ENCODE assay signal across 28 cellular contexts in the genomic region with DNA sequence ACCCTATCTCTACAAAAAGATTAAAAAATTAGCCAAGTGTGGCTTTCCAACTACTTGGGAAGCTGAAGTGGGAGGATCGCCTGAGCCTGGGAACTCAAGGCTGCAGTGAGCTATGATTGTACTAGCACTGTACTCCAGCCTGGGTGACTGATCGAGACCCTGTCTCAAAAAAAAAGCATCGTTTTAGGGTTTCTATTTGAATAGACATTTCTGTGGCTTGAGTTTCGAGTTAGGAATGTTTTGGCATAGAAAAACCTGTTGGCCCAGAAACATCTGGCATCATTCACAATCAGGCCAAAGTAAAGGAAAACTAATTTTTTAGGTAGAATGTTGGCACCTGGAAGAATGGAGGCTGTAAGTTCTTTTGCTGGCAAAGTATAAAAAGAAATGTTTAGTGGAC.
A peak's percentile ranks its signal among the peaks of the same experiment; 100 is the strongest.
DNase-seq lines count a peak whose midpoint lies in the region; ATAC-seq, FAIRE-seq and TF ChIP-seq lines count a peak whose summit lies in the region.
"Had no signal": no experiment of that assay in that cellular context is flagged by ENCODE, and none has a peak within 500 bp of the region (broad histone marks: within the 10 kb centered on the region; RNA-seq: fewer than 3 reads in every experiment).

No MANE protein-coding gene starts in this region.

- no peak overlapping the region for H3K27ac ChIP-seq in SK-N-SH (ENCODE audit: low read depth in 2 of 2, low read length in 1 of 2)
- no peak overlapping the region for H3K27ac ChIP-seq in fibroblast of lung (ENCODE audit: insufficient read depth, low read length)
- H3K27ac ChIP-seq in subcutaneous abdominal adipose tissue (ENCODE audit: low read depth, low read length) = peak overlapping the region; percentile 32
- no peak overlapping the region for H3K27ac ChIP-seq in naive thymus-derived CD4-positive, alpha-beta T cell (ENCODE audit: low read depth, low read length)
- H3K27ac ChIP-seq: ascending aorta, KMS-11, testis had no signal

- no peaks in the 10 kb centered on the region for H3K36me3 Mint-ChIP-seq in activated naive CD4-positive, alpha-beta T cell treated with anti-CD3 and anti-CD28 coated beads for 36 hours (ENCODE audit: low read depth)
- H3K36me3 Mint-ChIP-seq in naive thymus-derived CD4-positive, alpha-beta T cell = peaks cover 0 to 3% (median 0%) of the 10 kb centered on the region in 5 donors
- H3K36me3 Mint-ChIP-seq: activated naive CD4-positive, alpha-beta T cell treated with anti-CD3 and anti-CD28 coated beads, Interleukin-2, amount 50 U/mL, for 24 hours; CD8-positive, alpha-beta memory T cell; natural killer cell; WTC11 had no signal

- no peak for ATAC-seq in naive thymus-derived CD4-positive, alpha-beta T cell
- ATAC-seq: natural killer cell; Right ventricle myocardium inferior; stimulated activated naive B cell treated with anti-CD40 and anti-IgM and Interleukin-4, amounts not matched to agents 10 μg/mL and 1 μg/mL and 100 μg/mL, for 72 hours; WTC11 had no signal

- H3K4me2 ChIP-seq in SK-N-SH (no peak overlapping the region), fibroblast of lung (ENCODE audit: extremely low read depth, insufficient read depth, low read length) (no peak overlapping the region)
- H3K4me2 ChIP-seq: KMS-11 had no signal

- CTCF ChIA-PET in SK-N-SH (lab: Yijun Ruan, JAX) = no interaction called here
- CTCF ChIA-PET in activated naive CD4-positive, alpha-beta T cell treated with anti-CD3 and anti-CD28 coated beads for 36 hours (lab: Charles Lee) = no interaction called here
- CTCF ChIA-PET in naive thymus-derived CD4-positive, alpha-beta T cell (lab: Charles Lee) = no interaction called here

- H3K4me3 ChIP-seq in SK-N-SH (ENCODE audit: low read depth in 2 of 2, low read length in 1 of 2) (no peak overlapping the region), fibroblast of lung (replicated peaks in 1 of 4; ENCODE audit: control extremely low read depth in 1 of 4, insufficient read depth in 1 of 4, low read depth in 3 of 4, low read length in 4 of 4) (no peak overlapping the region), subcutaneous abdominal adipose tissue (ENCODE audit: low read depth in 1 of 5, low read length in 5 of 5) (no peak overlapping the region)
- no peak overlapping the region for H3K4me3 ChIP-seq in naive thymus-derived CD4-positive, alpha-beta T cell (ENCODE audit: low read length)
- H3K4me3 ChIP-seq: ascending aorta, testis had no signal

- POLR2A ChIA-PET in SK-N-SH (lab: Yijun Ruan, JAX) = no interaction called here
- POLR2A ChIA-PET in naive thymus-derived CD4-positive, alpha-beta T cell (lab: Charles Lee) = no interaction called here

- no peaks in the 10 kb centered on the region for H3K36me3 ChIP-seq in SK-N-SH (replicated peaks in 1 of 2; ENCODE audit: control insufficient read depth in 1 of 2, insufficient read depth in 2 of 2, low read length in 1 of 2)
- no peaks in the 10 kb centered on the region for H3K36me3 ChIP-seq in fibroblast of lung (ENCODE audit: control insufficient read depth, insufficient read depth, low read length)
- H3K36me3 ChIP-seq in subcutaneous abdominal adipose tissue (ENCODE audit: control insufficient read depth in 5 of 5, insufficient read depth in 5 of 5, low read length in 5 of 5) = no peaks in the 10 kb centered on the region
- H3K36me3 ChIP-seq in naive thymus-derived CD4-positive, alpha-beta T cell (ENCODE audit: control insufficient read depth in 2 of 3, insufficient read depth in 3 of 3, low read length in 3 of 3) = no peaks in the 10 kb centered on the region
- H3K36me3 ChIP-seq: ascending aorta had no signal

- H3K27me3 ChIP-seq in SK-N-SH (ENCODE audit: insufficient read depth) (no peaks in the 10 kb centered on the region), fibroblast of lung (ENCODE audit: control insufficient read depth, insufficient read depth, low read length) (no peaks in the 10 kb centered on the region), subcutaneous abdominal adipose tissue (ENCODE audit: control insufficient read depth in 5 of 5, insufficient read depth in 4 of 5, low read length in 5 of 5) (no peaks in the 10 kb centered on the region)
- no peaks in the 10 kb centered on the region for H3K27me3 ChIP-seq in naive thymus-derived CD4-positive, alpha-beta T cell (ENCODE audit: control insufficient read depth in 2 of 2, insufficient read depth in 2 of 2, low read length in 2 of 2)
- H3K27me3 ChIP-seq: ascending aorta, testis had no signal

- H3K79me2 ChIP-seq in SK-N-SH (ENCODE audit: insufficient read depth) = peaks cover 21% of the 10 kb centered on the region; the same call in 1 of the 2 replicates
- no peaks in the 10 kb centered on the region for H3K79me2 ChIP-seq in fibroblast of lung (ENCODE audit: control insufficient read depth, insufficient read depth, low read length)

- H3K4me3 Mint-ChIP-seq in activated naive CD4-positive, alpha-beta T cell treated with anti-CD3 and anti-CD28 coated beads for 36 hours = no peak overlapping the region
- no peak overlapping the region for H3K4me3 Mint-ChIP-seq in naive thymus-derived CD4-positive, alpha-beta T cell
- H3K4me3 Mint-ChIP-seq: activated naive CD4-positive, alpha-beta T cell treated with anti-CD3 and anti-CD28 coated beads, Interleukin-2, amount 50 U/mL, for 24 hours; CD8-positive, alpha-beta memory T cell; natural killer cell; stimulated activated naive B cell treated with anti-CD40 and anti-IgM and Interleukin-4, amounts not matched to agents 10 μg/mL and 1 μg/mL and 100 μg/mL, for 72 hours; WTC11 had no signal

- no peaks in the 10 kb centered on the region for H3K4me1 Mint-ChIP-seq in activated naive CD4-positive, alpha-beta T cell treated with anti-CD3 and anti-CD28 coated beads for 36 hours (ENCODE audit: low read depth)
- H3K4me1 Mint-ChIP-seq in naive thymus-derived CD4-positive, alpha-beta T cell = no peaks in the 10 kb centered on the region
- H3K4me1 Mint-ChIP-seq: activated naive CD4-positive, alpha-beta T cell treated with anti-CD3 and anti-CD28 coated beads, Interleukin-2, amount 50 U/mL, for 24 hours; CD8-positive, alpha-beta memory T cell had no signal

- no peak for DNase-seq in GM18507 (ENCODE audit: extremely low spot score, insufficient read length, low read depth)
- no peak for DNase-seq in SK-N-SH
- DNase-seq in fibroblast of lung (ENCODE audit: low read depth in 2 of 2) = peak; percentile 19 to 84
- DNase-seq in activated naive CD4-positive, alpha-beta T cell treated with anti-CD3 and anti-CD28 coated beads for 36 hours = no peak
- DNase-seq in activated CD4-positive, alpha-beta T cell treated with anti-CD3 and anti-CD28 coated beads, Interleukin-2, amount 50 U/mL, for 4 hours = no peak
- no peak for DNase-seq in naive thymus-derived CD4-positive, alpha-beta T cell
- DNase-seq: activated CD4-positive, alpha-beta T cell treated with anti-CD3 and anti-CD28 coated beads, Interleukin-2, amount 50 U/mL, for 48 hours; activated CD8-positive, alpha-beta memory T cell treated with anti-CD3 and anti-CD28 coated beads, Interleukin-2, amount 50 U/mL, for 4 hours; CD8-positive, alpha-beta memory T cell; DMS153; effector CD8-positive, alpha-beta T cell; H7; hippocampal formation; midbrain; natural killer cell; NCI-H1694; stimulated activated CD4-positive, alpha-beta T cell treated with anti-CD3 and anti-CD28 coated beads, Interleukin-4, amount 100 ng/mL, for 24 hours; stimulated activated naive B cell treated with anti-CD40 and anti-IgM and Interleukin-4, amounts not matched to agents 10 μg/mL and 1 μg/mL and 100 μg/mL, for 72 hours; T1000; testis had no signal

- no peaks in the 10 kb centered on the region for H3K27me3 Mint-ChIP-seq in activated naive CD4-positive, alpha-beta T cell treated with anti-CD3 and anti-CD28 coated beads for 36 hours (ENCODE audit: low read depth)
- H3K27me3 Mint-ChIP-seq in naive thymus-derived CD4-positive, alpha-beta T cell = no peaks in the 10 kb centered on the region
- H3K27me3 Mint-ChIP-seq: activated naive CD4-positive, alpha-beta T cell treated with anti-CD3 and anti-CD28 coated beads, Interleukin-2, amount 50 U/mL, for 24 hours; CD8-positive, alpha-beta memory T cell; stimulated activated naive B cell treated with anti-CD40 and anti-IgM and Interleukin-4, amounts not matched to agents 10 μg/mL and 1 μg/mL and 100 μg/mL, for 72 hours had no signal

- intact Hi-C loops in activated naive CD4-positive, alpha-beta T cell treated with anti-CD3 and anti-CD28 coated beads for 36 hours (cut with micrococcal nuclease) = no loop called here
- intact Hi-C loops in naive thymus-derived CD4-positive, alpha-beta T cell (cut with micrococcal nuclease) = no loop called here

- H3K27ac Mint-ChIP-seq in activated naive CD4-positive, alpha-beta T cell treated with anti-CD3 and anti-CD28 coated beads for 36 hours = no peak overlapping the region
- no peak overlapping the region for H3K27ac Mint-ChIP-seq in naive thymus-derived CD4-positive, alpha-beta T cell
- H3K27ac Mint-ChIP-seq: activated naive CD4-positive, alpha-beta T cell treated with anti-CD3 and anti-CD28 coated beads, Interleukin-2, amount 50 U/mL, for 24 hours; stimulated activated naive B cell treated with anti-CD40 and anti-IgM and Interleukin-4, amounts not matched to agents 10 μg/mL and 1 μg/mL and 100 μg/mL, for 72 hours; WTC11 had no signal

- H2AFZ ChIP-seq in SK-N-SH (ENCODE audit: low read depth) = no peak overlapping the region
- H2AFZ ChIP-seq in fibroblast of lung (ENCODE audit: low read length) = no peak overlapping the region

- no peaks in the 10 kb centered on the region for H3K9me2 ChIP-seq in SK-N-SH

- no peaks in the 10 kb centered on the region for H3K9me3 ChIP-seq in SK-N-SH
- H3K9me3 ChIP-seq in fibroblast of lung (ENCODE audit: control insufficient read depth, insufficient read depth, low read depth, low read length) = no peaks in the 10 kb centered on the region
- H3K9me3 ChIP-seq in subcutaneous abdominal adipose tissue (ENCODE audit: control insufficient read depth in 5 of 5, low read length in 5 of 5) = no peaks in the 10 kb centered on the region
- no peaks in the 10 kb centered on the region for H3K9me3 ChIP-seq in naive thymus-derived CD4-positive, alpha-beta T cell (ENCODE audit: control insufficient read depth in 2 of 3, low read length in 3 of 3)
- H3K9me3 ChIP-seq: ascending aorta, testis had no signal

- H3K4me1 ChIP-seq in SK-N-SH (ENCODE audit: control insufficient read depth in 1 of 2, insufficient read depth in 2 of 2, low read depth in 1 of 2, low read length in 1 of 2) = peaks cover 0 to 9% of the 10 kb centered on the region in 2 experiments; a peak in 2 of 4 replicates
- no peaks in the 10 kb centered on the region for H3K4me1 ChIP-seq in fibroblast of lung (ENCODE audit: control insufficient read depth, extremely low read depth, insufficient read depth, low read length)
- peaks cover 0 to 30% (median 26%) of the 10 kb centered on the region in 5 donors for H3K4me1 ChIP-seq in subcutaneous abdominal adipose tissue (ENCODE audit: control insufficient read depth in 5 of 5, insufficient read depth in 5 of 5, low read length in 5 of 5)
- no peaks in the 10 kb centered on the region for H3K4me1 ChIP-seq in naive thymus-derived CD4-positive, alpha-beta T cell (ENCODE audit: control insufficient read depth in 2 of 2, insufficient read depth in 2 of 2, low read length in 2 of 2)

- H4K20me1 ChIP-seq in SK-N-SH (ENCODE audit: insufficient read depth) (peaks cover 20% of the 10 kb centered on the region; the same call in 1 of the 2 replicates), fibroblast of lung (ENCODE audit: control insufficient read depth, extremely low read depth, insufficient read depth, low read length) (no peaks in the 10 kb centered on the region)

- 60% methylated on average over 4 of the region's 4 CpGs for WGBS in SK-N-SH (ENCODE audit: low lambda C conversion rate)

- TF ChIP-seq RAD21 in SK-N-SH (IDR thresholded peaks at IDR 0.05; ENCODE audit: low read length) = no peak

- peak; percentile 26 for FAIRE-seq in GM18507 (lab: Jason Lieb, UNC)
- FAIRE-seq: frontal cortex, G401.6 had no signal

- no peak for TF ChIP-seq EP300 in SK-N-SH (IDR thresholded peaks at IDR 0.05; ENCODE audit: borderline replicate concordance in 1 of 2, low read depth in 1 of 2, low read length in 1 of 2)

- TF ChIP-seq CTCF in SK-N-SH (IDR thresholded peaks at IDR 0.05) = no peak
- TF ChIP-seq CTCF in fibroblast of lung (conservative IDR thresholded peaks at IDR 0.05 in 1 of 2, IDR thresholded peaks at IDR 0.05 in 1 of 2; ENCODE audit: low read depth in 1 of 2, low read length in 2 of 2) = no peak

- H3K9ac ChIP-seq in SK-N-SH (no peak overlapping the region), fibroblast of lung (ENCODE audit: insufficient read depth, low read length) (no peak overlapping the region), subcutaneous abdominal adipose tissue (ENCODE audit: low read length in 5 of 5) (no peak overlapping the region)
- H3K9ac ChIP-seq: KMS-11 had no signal

- no peaks in the 10 kb centered on the region for H3F3A ChIP-seq in SK-N-SH (replicated peaks; ENCODE audit: insufficient read depth)

- no peaks in the 10 kb centered on the region for H3K9me3 Mint-ChIP-seq in activated naive CD4-positive, alpha-beta T cell treated with anti-CD3 and anti-CD28 coated beads for 36 hours
- H3K9me3 Mint-ChIP-seq in naive thymus-derived CD4-positive, alpha-beta T cell = peaks cover 0 to 7% (median 0%) of the 10 kb centered on the region in 11 donors
- H3K9me3 Mint-ChIP-seq: activated naive CD4-positive, alpha-beta T cell treated with anti-CD3 and anti-CD28 coated beads, Interleukin-2, amount 50 U/mL, for 24 hours; CD8-positive, alpha-beta memory T cell; natural killer cell; stimulated activated naive B cell treated with anti-CD40 and anti-IgM and Interleukin-4, amounts not matched to agents 10 μg/mL and 1 μg/mL and 100 μg/mL, for 72 hours; WTC11 had no signal

Comparison
In these comparisons a context has a peak if more than half of its experiments do, and no peak if none do; other contexts are left out.
1. DNase-seq: peak in fibroblast of lung (2 of 2); none in GM18507 (single experiment), SK-N-SH (single experiment), activated naive CD4-positive, alpha-beta T cell treated with anti-CD3 and anti-CD28 coated beads for 36 hours (single experiment), activated CD4-positive, alpha-beta T cell treated with anti-CD3 and anti-CD28 coated beads, Interleukin-2, amount 50 U/mL, for 4 hours (0 of 2) and naive thymus-derived CD4-positive, alpha-beta T cell (0 of 9).